ENCODE assay signal across 19 cellular contexts in genomic region chr5:74660863-74661262, GRCh38. TPM values are rescaled to one million over a fixed set of nuclear protein-coding genes. Genes with fewer than 3 reads are reported as not detected.
A peak's percentile ranks its signal among the peaks of the same experiment; 100 is the strongest.
DNase-seq lines count a peak whose midpoint lies in the region; ATAC-seq and TF ChIP-seq lines count a peak whose summit lies in the region.
"Had no signal": no experiment of that assay in that cellular context is flagged by ENCODE, and none has a peak within 500 bp of the region (broad histone marks: within the 10 kb centered on the region; RNA-seq: fewer than 3 reads in every experiment).

No MANE protein-coding gene starts in this region.

- H3K27ac Mint-ChIP-seq in GM23338 (no peak overlapping the region), glutamatergic neuron (ENCODE audit: unreplicated experiment) (peak overlapping the region; percentile 69)
- H3K27ac Mint-ChIP-seq: CD4-positive, CD25-positive, alpha-beta regulatory T cell; CD8-positive, alpha-beta memory T cell had no signal

- DNase-seq in GM23338 (ENCODE audit: low spot score): no peak
- peak; percentile 62 for DNase-seq in LHCN-M2 (ENCODE audit: low read depth)
- DNase-seq in glutamatergic neuron: no peak
- no peak for DNase-seq in osteoblast (ENCODE audit: insufficient read length, low spot score, missing footprints)
- DNase-seq in RWPE1 (ENCODE audit: low spot score): no peak
- no peak for DNase-seq in T1000 (lab: John Stamatoyannopoulos, UW)
- DNase-seq in Ammon's horn (ENCODE audit: low spot score): no peak
- no peak for DNase-seq in DMS153 (lab: John Stamatoyannopoulos, UW)
- DNase-seq: BE2C; C1 segment of cervical spinal cord; CD4-positive, CD25-positive, alpha-beta regulatory T cell; CD8-positive, alpha-beta memory T cell; COR-L47; DMS79 treated with DMSO at 0.1 percent for 48 hours; GF-D8; H7 had no signal

- H3K27ac ChIP-seq in GM23338 (ENCODE audit: low read depth): no peak overlapping the region
- no peak overlapping the region for H3K27ac ChIP-seq in osteoblast (ENCODE audit: low read depth, low read length)
- H3K27ac ChIP-seq in RWPE1: no peak overlapping the region
- H3K27ac ChIP-seq: HL-60, KMS-11 had no signal

- H3K79me2 ChIP-seq in GM23338 (replicated peaks; ENCODE audit: insufficient read depth): no peaks in the 10 kb centered on the region
- H3K79me2 ChIP-seq in osteoblast (ENCODE audit: insufficient read depth, low read length): no peaks in the 10 kb centered on the region

- H2AFZ ChIP-seq in GM23338 (0 out of 2 replicates have a peak overlapping the region, but pooled peaks have one; percentile 43), osteoblast (ENCODE audit: low read length) (peak overlapping the region; percentile 30)

- H3K27me3 ChIP-seq in GM23338 (ENCODE audit: insufficient read depth): no peaks in the 10 kb centered on the region
- peaks cover 2% of the 10 kb centered on the region for H3K27me3 ChIP-seq in osteoblast (ENCODE audit: insufficient read depth, low read length)
- H3K27me3 ChIP-seq: BE2C had no signal

- H3K36me3 Mint-ChIP-seq in GM23338 (ENCODE audit: low read depth) (no peaks in the 10 kb centered on the region), glutamatergic neuron (ENCODE audit: unreplicated experiment) (peaks cover 8% of the 10 kb centered on the region)
- H3K36me3 Mint-ChIP-seq: CD4-positive, CD25-positive, alpha-beta regulatory T cell; CD8-positive, alpha-beta memory T cell had no signal

- no peak overlapping the region for H3K4me3 ChIP-seq in GM23338
- H3K4me3 ChIP-seq in osteoblast (ENCODE audit: insufficient read depth, low read length): no peak overlapping the region

- H3F3A ChIP-seq in GM23338 (replicated peaks; ENCODE audit: low read depth): no peaks in the 10 kb centered on the region

- no peaks in the 10 kb centered on the region for H3K27me3 Mint-ChIP-seq in GM23338 (ENCODE audit: insufficient read depth, low read depth, poor library complexity)
- no peaks in the 10 kb centered on the region for H3K27me3 Mint-ChIP-seq in glutamatergic neuron (ENCODE audit: unreplicated experiment)

- TF ChIP-seq CTCF in GM23338 (conservative IDR thresholded peaks at IDR 0.05; ENCODE audit: low read depth in 2 of 2) (no peak), glutamatergic neuron (IDR thresholded peaks at IDR 0.05; ENCODE audit: partially characterized antibody, unreplicated experiment) (no peak), osteoblast (IDR thresholded peaks at IDR 0.05; ENCODE audit: extremely low read depth, low read depth, low read length) (no peak), RWPE1 (conservative IDR thresholded peaks at IDR 0.05; ENCODE audit: low read depth) (no peak)

- H3K4me1 ChIP-seq in GM23338 (ENCODE audit: insufficient read depth): no peaks in the 10 kb centered on the region
- peaks cover 15% of the 10 kb centered on the region for H3K4me1 ChIP-seq in osteoblast (ENCODE audit: insufficient read depth, low read length)
- H3K4me1 ChIP-seq: BE2C had no signal

- no peak overlapping the region for H3K4me2 ChIP-seq in GM23338
- no peak overlapping the region for H3K4me2 ChIP-seq in osteoblast (ENCODE audit: insufficient read depth, low read length)
- H3K4me2 ChIP-seq: KMS-11 had no signal

- no peaks in the 10 kb centered on the region for H3K9me2 ChIP-seq in GM23338 (ENCODE audit: insufficient read depth)

- no peaks in the 10 kb centered on the region for H3K9me3 ChIP-seq in osteoblast (ENCODE audit: low read depth, low read length)
- H3K9me3 ChIP-seq: BE2C had no signal

- H3K4me3 Mint-ChIP-seq in GM23338 (no peak overlapping the region), glutamatergic neuron (ENCODE audit: unreplicated experiment) (peak overlapping the region; percentile 28)
- H3K4me3 Mint-ChIP-seq: CD4-positive, CD25-positive, alpha-beta regulatory T cell; CD8-positive, alpha-beta memory T cell had no signal

- H3K36me3 ChIP-seq in GM23338 (ENCODE audit: insufficient read depth): no peaks in the 10 kb centered on the region; the same call in 1 of the 2 replicates
- H3K36me3 ChIP-seq in osteoblast (ENCODE audit: insufficient read depth, low read length): no peaks in the 10 kb centered on the region
- H3K36me3 ChIP-seq: BE2C had no signal

- CTCF ChIA-PET in RWPE1 (lab: Yijun Ruan, JAX): no interaction called here

- H4K20me1 ChIP-seq in GM23338 (replicated peaks; ENCODE audit: insufficient read depth) (no peaks in the 10 kb centered on the region), osteoblast (ENCODE audit: insufficient read depth, low read length) (no peaks in the 10 kb centered on the region)

- no peak for ATAC-seq in GM23338
- ATAC-seq: HCT116 had no signal

- peaks cover 7% of the 10 kb centered on the region for H3K9me3 Mint-ChIP-seq in GM23338
- H3K9me3 Mint-ChIP-seq in glutamatergic neuron (ENCODE audit: unreplicated experiment): peaks cover 4% of the 10 kb centered on the region
- H3K9me3 Mint-ChIP-seq: CD4-positive, CD25-positive, alpha-beta regulatory T cell; CD8-positive, alpha-beta memory T cell had no signal

- POLR2A ChIA-PET in RWPE1 (lab: Yijun Ruan, JAX; ENCODE audit: low non-redundant PET): no interaction called here

- peaks cover 1% of the 10 kb centered on the region; the same call in 2 of the 3 replicates for H3K4me1 Mint-ChIP-seq in GM23338
- H3K4me1 Mint-ChIP-seq in glutamatergic neuron (ENCODE audit: low read depth, unreplicated experiment): peaks cover 18% of the 10 kb centered on the region
- H3K4me1 Mint-ChIP-seq: CD4-positive, CD25-positive, alpha-beta regulatory T cell; CD8-positive, alpha-beta memory T cell had no signal

TF ChIP-seq in GM23338, 12 proteins besides CTCF, POLR2A, EP300 and RAD21 (continues in another document):
- TF ChIP-seq JUNB (IDR thresholded peaks at IDR 0.05; ENCODE audit: unreplicated experiment) (no peak), CREB1 (CRISPR knock-in tag; IDR thresholded peaks at IDR 0.05; ENCODE audit: low read depth) (no peak), EZH2 (IDR thresholded peaks at IDR 0.05; ENCODE audit: low read depth, unreplicated experiment) (no peak), ZNF114 (CRISPR knock-in tag; IDR thresholded peaks at IDR 0.05) (no peak), REST (IDR thresholded peaks at IDR 0.05; ENCODE audit: unreplicated experiment) (no peak), POLR2AphosphoS5 (IDR thresholded peaks at IDR 0.05; ENCODE audit: low read depth) (no peak)

RNA-seq across cellular contexts. Expression of gene ENC1, which starts 20.3 kb away (rescaled TPM):
- 16.3 and 27.9 TPM in 2 replicates for total RNA-seq in GM23338 (2014; rRNA removed; shearing (Covaris generic))
- polyA plus RNA-seq in GM23338 (2016; fragmentation: Nextera tagmentation; extraction: Ambion mirVana): 7.1 and 8.2 TPM in 2 replicates
- total RNA-seq in LHCN-M2 (2014; rRNA removed) (56.6 and 60.3 TPM in 2 replicates), glutamatergic neuron (ENCODE audit: unreplicated experiment) (302 TPM), osteoblast (86.0 and 109 TPM in 2 replicates)
- polyA plus RNA-seq in LHCN-M2 (2012): 26.0 TPM

RNA-seq across cellular contexts. Expression of gene HEXB, which starts 24.2 kb away (rescaled TPM):
- total RNA-seq in GM23338 (2014; rRNA removed; shearing (Covaris generic)): 57.8 and 70.8 TPM in 2 replicates
- 49.2 and 53.2 TPM in 2 replicates for polyA plus RNA-seq in GM23338 (2016; fragmentation: Nextera tagmentation; extraction: Ambion mirVana)
- total RNA-seq in LHCN-M2 (2014; rRNA removed) (168 and 209 TPM in 2 replicates), glutamatergic neuron (ENCODE audit: unreplicated experiment) (13.5 TPM), osteoblast (267 and 313 TPM in 2 replicates)
- 141 TPM for polyA plus RNA-seq in LHCN-M2 (2012)
